ENCODE assay signal across 8 cellular contexts in genomic region chr19:572891-573825, GRCh38. TPM values are rescaled to one million over a fixed set of nuclear protein-coding genes. Genes with fewer than 3 reads are reported as not detected.
DNase-seq lines count a peak whose midpoint lies in the region; ATAC-seq lines count a peak whose summit lies in the region.

No MANE protein-coding gene starts in this region.

- intact Hi-C loops in Right ventricle myocardium superior (cut with DNase I) (no loop called here), posterior vena cava (cut with DNase I) (loop anchor here in 1 of 2 donors (10.0 kb wide), 1 partner anchor 62 kb away; the partner anchor contains the start of genes FGF22 and POLRMT)

- ATAC-seq in GM18909 (IDR thresholded peaks at IDR 0.05; ENCODE audit: poor library complexity, unreplicated experiment) (peak; percentile 25), Right ventricle myocardium superior (ENCODE audit: poor library complexity) (no peak)
- peak in 1 of 2 donors; percentile 23 for ATAC-seq in activated T-cell treated with anti-CD3 and anti-CD28 coated beads, Interleukin-2, amount 50 U/mL, for 72 hours (replicated peaks in 1 of 2)

- no peaks in the 10 kb centered on the region for H3K9me3 Mint-ChIP-seq in IgD-negative memory B cell
- H3K9me3 Mint-ChIP-seq in activated T-cell treated with anti-CD3 and anti-CD28 coated beads, Interleukin-2, amount 50 U/mL, for 72 hours = no peaks in the 10 kb centered on the region

- no peaks in the 10 kb centered on the region for H3K27me3 Mint-ChIP-seq in IgD-negative memory B cell
- no peaks in the 10 kb centered on the region for H3K27me3 Mint-ChIP-seq in activated T-cell treated with anti-CD3 and anti-CD28 coated beads, Interleukin-2, amount 50 U/mL, for 72 hours (ENCODE audit: low read depth)

- peak overlapping the region; percentile 80 to 93 (median 86) for H3K4me3 Mint-ChIP-seq in IgD-negative memory B cell
- H3K4me3 Mint-ChIP-seq in activated T-cell treated with anti-CD3 and anti-CD28 coated beads, Interleukin-2, amount 50 U/mL, for 72 hours = peak overlapping the region; percentile 89 to 92

- DNase-seq in CD1c-positive myeloid dendritic cell (ENCODE audit: extremely low spot score) = peak; percentile 34
- DNase-seq in activated T-cell treated with anti-CD3 and anti-CD28 coated beads, Interleukin-2, amount 50 U/mL, for 72 hours = peak; percentile 35 to 46
- peak; percentile 62 for DNase-seq in Right ventricle myocardium superior
- peak; percentile 85 for DNase-seq in posterior vena cava (ENCODE audit: low spot score)
- no peak for DNase-seq in amniotic stem cell (lab: John Stamatoyannopoulos, UW)
- no peak for DNase-seq in stimulated activated CD8-positive, alpha-beta memory T cell treated with anti-CD3 and anti-CD28 coated beads, Interleukin-4, amount 100 ng/mL, for 48 hours

- no peaks in the 10 kb centered on the region for H3K36me3 Mint-ChIP-seq in IgD-negative memory B cell
- H3K36me3 Mint-ChIP-seq in activated T-cell treated with anti-CD3 and anti-CD28 coated beads, Interleukin-2, amount 50 U/mL, for 72 hours (ENCODE audit: insufficient read depth in 2 of 2) = no peaks in the 10 kb centered on the region

- H3K4me1 Mint-ChIP-seq in IgD-negative memory B cell = peaks cover 16 to 19% (median 18%) of the 10 kb centered on the region in 3 donors
- H3K4me1 Mint-ChIP-seq in activated T-cell treated with anti-CD3 and anti-CD28 coated beads, Interleukin-2, amount 50 U/mL, for 72 hours (ENCODE audit: low read depth) = peaks cover 40% of the 10 kb centered on the region

- peak overlapping the region; percentile 63 to 98 (median 88) for H3K27ac Mint-ChIP-seq in IgD-negative memory B cell
- H3K27ac Mint-ChIP-seq in activated T-cell treated with anti-CD3 and anti-CD28 coated beads, Interleukin-2, amount 50 U/mL, for 72 hours = no peak overlapping the region

RNA-seq across cellular contexts. Expression of gene BSG, which starts 0.8 kb away (rescaled TPM):
- polyA plus RNA-seq in IgD-negative memory B cell = 287 TPM
- total RNA-seq in activated T-cell treated with anti-CD3 and anti-CD28 coated beads, Interleukin-2, amount 50 U/mL, for 72 hours = 100 to 1,000 TPM; 144 to 162 TPM
- 1,928 TPM for total RNA-seq in Right ventricle myocardium superior
- 100 to 1,000 TPM; 288 to 300 TPM for total RNA-seq in posterior vena cava

RNA-seq across cellular contexts. Expression of gene HCN2, which starts 16.5 kb away (rescaled TPM):
- polyA plus RNA-seq in IgD-negative memory B cell = not detected
- 1 to 10 TPM in 1 of 2 donors, under 1 TPM in 1; 0.81 to 1.1 TPM for total RNA-seq in activated T-cell treated with anti-CD3 and anti-CD28 coated beads, Interleukin-2, amount 50 U/mL, for 72 hours
- total RNA-seq in Right ventricle myocardium superior (4.1 TPM), posterior vena cava (under 1 TPM; 0.10 to 0.37 TPM)

RNA-seq across cellular contexts. Expression of gene GZMM, which starts 29.3 kb away (rescaled TPM):
- 15.8 TPM for polyA plus RNA-seq in IgD-negative memory B cell
- 10 to 100 TPM; 23.5 to 31.0 TPM for total RNA-seq in activated T-cell treated with anti-CD3 and anti-CD28 coated beads, Interleukin-2, amount 50 U/mL, for 72 hours
- total RNA-seq in Right ventricle myocardium superior = 0.32 TPM
- total RNA-seq in posterior vena cava = under 1 TPM; 0.74 to 0.76 TPM

RNA-seq across cellular contexts. Expression of gene CDC34, which starts 41.6 kb away (rescaled TPM):
- 20.1 TPM for polyA plus RNA-seq in IgD-negative memory B cell
- 10 to 100 TPM; 48.4 to 56.1 TPM for total RNA-seq in activated T-cell treated with anti-CD3 and anti-CD28 coated beads, Interleukin-2, amount 50 U/mL, for 72 hours
- total RNA-seq in Right ventricle myocardium superior (86.3 TPM), posterior vena cava (10 to 100 TPM; 41.1 to 45.8 TPM)

Comparison
In these comparisons a context has a peak if more than half of its experiments do, and no peak if none do; other contexts are left out.
1. DNase-seq: peak in CD1c-positive myeloid dendritic cell (single experiment), activated T-cell treated with anti-CD3 and anti-CD28 coated beads, Interleukin-2, amount 50 U/mL, for 72 hours (2 of 2), Right ventricle myocardium superior (single experiment) and posterior vena cava (single experiment); none in amniotic stem cell (single experiment) and stimulated activated CD8-positive, alpha-beta memory T cell treated with anti-CD3 and anti-CD28 coated beads, Interleukin-4, amount 100 ng/mL, for 48 hours (single experiment).
2. RNA of gene GZMM, which starts 29.3 kb away (total RNA-seq): 23.5 to 31.0 TPM in activated T-cell treated with anti-CD3 and anti-CD28 coated beads, Interleukin-2, amount 50 U/mL, for 72 hours; 0.74 to 0.76 TPM in posterior vena cava and 0.32 TPM in Right ventricle myocardium superior (single experiment); every median in the first group is over 10 times any median in the second.